In genomic region chr20:32380745-32381144, GRCh38 we compare ENCODE assay signal across 21 cellular contexts.
"Had no signal": no experiment of that assay in that cellular context is flagged by ENCODE, and none has a peak within 500 bp of the region (broad histone marks: within the 10 kb centered on the region; RNA-seq: fewer than 3 reads in every experiment).

No MANE protein-coding gene starts in this region.

- H3K9me3 Mint-ChIP-seq: activated CD8-positive, alpha-beta T cell treated with anti-CD3 and anti-CD28 coated beads for 36 hours; activated naive CD4-positive, alpha-beta T cell treated with anti-CD3 and anti-CD28 coated beads, Interleukin-2, amount 50 U/mL, for 24 hours; activated T-helper 1 cell treated with anti-CD3 and anti-CD28 coated beads, Interleukin-12 subunit alpha, Interleukin-12 subunit beta, Interleukin-2, Interleukin-4 antibody, amounts not matched to agents 30 ng/mL and 10 ng/mL and 1 ng/mL, durations not matched to agents 14 hours and 24 hours and 36 hours; brain had no signal

- H3K4me3 Mint-ChIP-seq: activated CD8-positive, alpha-beta T cell treated with anti-CD3 and anti-CD28 coated beads for 36 hours; activated naive CD4-positive, alpha-beta T cell treated with anti-CD3 and anti-CD28 coated beads, Interleukin-2, amount 50 U/mL, for 24 hours; activated T-helper 1 cell treated with anti-CD3 and anti-CD28 coated beads, Interleukin-12 subunit alpha, Interleukin-12 subunit beta, Interleukin-2, Interleukin-4 antibody, amounts not matched to agents 30 ng/mL and 10 ng/mL and 1 ng/mL, durations not matched to agents 14 hours and 24 hours and 36 hours; brain had no signal

- H3K9me3 ChIP-seq: SK-N-SH had no signal

- H3K27ac ChIP-seq: VCaP had no signal

- H3K27ac Mint-ChIP-seq: activated CD8-positive, alpha-beta T cell treated with anti-CD3 and anti-CD28 coated beads for 36 hours; activated naive CD4-positive, alpha-beta T cell treated with anti-CD3 and anti-CD28 coated beads, Interleukin-2, amount 50 U/mL, for 24 hours; activated T-helper 1 cell treated with anti-CD3 and anti-CD28 coated beads, Interleukin-12 subunit alpha, Interleukin-12 subunit beta, Interleukin-2, Interleukin-4 antibody, amounts not matched to agents 30 ng/mL and 10 ng/mL and 1 ng/mL, durations not matched to agents 14 hours and 24 hours and 36 hours had no signal

- DNase-seq: activated CD4-positive, CD25-positive, alpha-beta regulatory T cell; activated CD8-positive, alpha-beta memory T cell treated with anti-CD3 and anti-CD28 coated beads, Interleukin-2, amount 50 U/mL, for 4 hours; activated CD8-positive, alpha-beta T cell treated with anti-CD3 and anti-CD28 coated beads for 36 hours; activated effector memory CD4-positive, alpha-beta T cell treated with Interleukin-2 at 50 U/mL for 16 hours; activated naive CD4-positive, alpha-beta T cell; amygdala; KG1; NCI-H1048; NCI-H146; NCI-H187 treated with DMSO at 0.1 percent for 48 hours; NCI-H2171 treated with DMSO at 0.1 percent for 48 hours; NCI-H226; NCI-H526 treated with DMSO at 0.1 percent for 48 hours; NCI-H82; OCI-M1; SK-N-SH; T-helper 1 cell had no signal

- H3K27me3 Mint-ChIP-seq: activated CD8-positive, alpha-beta T cell treated with anti-CD3 and anti-CD28 coated beads for 36 hours; activated naive CD4-positive, alpha-beta T cell treated with anti-CD3 and anti-CD28 coated beads, Interleukin-2, amount 50 U/mL, for 24 hours; brain had no signal

- ATAC-seq: activated CD8-positive, alpha-beta T cell treated with anti-CD3 and anti-CD28 coated beads for 36 hours had no signal
